ENCODE assay signal across 20 cellular contexts in genomic region chr12:49631336-49631907, GRCh38. TPM values are rescaled to one million over a fixed set of nuclear protein-coding genes. Genes with fewer than 3 reads are reported as not detected.
"Had no signal": no experiment of that assay in that cellular context is flagged by ENCODE, and none has a peak within 500 bp of the region (broad histone marks: within the 10 kb centered on the region; RNA-seq: fewer than 3 reads in every experiment).

No MANE protein-coding gene starts in this region.

- H3K27ac ChIP-seq: pancreas, right lobe of liver, testis, WERI-Rb-1 had no signal

- H3K36me3 ChIP-seq: pancreas, right lobe of liver, WERI-Rb-1 had no signal

- H3K36me3 Mint-ChIP-seq: activated CD8-positive, alpha-beta memory T cell treated with anti-CD3 and anti-CD28 coated beads, Interleukin-2, amount 10 ng/mL, durations not matched to agents 7 days and 5 days; activated naive CD4-positive, alpha-beta T cell treated with anti-CD3 and anti-CD28 coated beads, Interleukin-2, amount 10 ng/mL, durations not matched to agents 7 days and 5 days; naive thymus-derived CD8-positive, alpha-beta T cell had no signal

- H3K4me1 ChIP-seq: pancreas, right lobe of liver, testis had no signal

- H3K9me3 Mint-ChIP-seq: activated naive CD4-positive, alpha-beta T cell treated with anti-CD3 and anti-CD28 coated beads, Interleukin-2, amount 10 ng/mL, durations not matched to agents 7 days and 5 days; activated naive CD8-positive, alpha-beta T cell treated with anti-CD3 and anti-CD28 coated beads, Interleukin-2, amount 50 U/mL, for 24 hours; activated T-cell treated with anti-CD3 and anti-CD28 coated beads, Interleukin-2, amount 50 U/mL, for 24 hours; naive thymus-derived CD8-positive, alpha-beta T cell; stimulated activated memory B cell treated with anti-CD40 and anti-IgM and Interleukin-4, amounts not matched to agents 10 μg/mL and 1 μg/mL and 100 μg/mL, for 72 hours; type B pancreatic cell had no signal

- H3K9me3 ChIP-seq: pancreas, right lobe of liver, testis had no signal

- FAIRE-seq: pancreas had no signal

- H3K27me3 Mint-ChIP-seq: activated naive CD4-positive, alpha-beta T cell treated with anti-CD3 and anti-CD28 coated beads, Interleukin-2, amount 10 ng/mL, durations not matched to agents 7 days and 5 days; activated naive CD8-positive, alpha-beta T cell treated with anti-CD3 and anti-CD28 coated beads, Interleukin-2, amount 50 U/mL, for 24 hours; activated T-cell treated with anti-CD3 and anti-CD28 coated beads, Interleukin-2, amount 50 U/mL, for 24 hours; naive thymus-derived CD8-positive, alpha-beta T cell; stimulated activated memory B cell treated with anti-CD40 and anti-IgM and Interleukin-4, amounts not matched to agents 10 μg/mL and 1 μg/mL and 100 μg/mL, for 72 hours; type B pancreatic cell had no signal

- H3K4me2 ChIP-seq: smooth muscle cell had no signal

- H3K27me3 ChIP-seq: pancreas, right lobe of liver, testis had no signal

- H3K27ac Mint-ChIP-seq: activated CD8-positive, alpha-beta memory T cell treated with anti-CD3 and anti-CD28 coated beads, Interleukin-2, amount 10 ng/mL, durations not matched to agents 7 days and 5 days; activated naive CD4-positive, alpha-beta T cell treated with anti-CD3 and anti-CD28 coated beads, Interleukin-2, amount 10 ng/mL, durations not matched to agents 7 days and 5 days; activated naive CD8-positive, alpha-beta T cell treated with anti-CD3 and anti-CD28 coated beads, Interleukin-2, amount 50 U/mL, for 24 hours; activated T-cell treated with anti-CD3 and anti-CD28 coated beads, Interleukin-2, amount 50 U/mL, for 24 hours; stimulated activated memory B cell treated with anti-CD40 and anti-IgM and Interleukin-4, amounts not matched to agents 10 μg/mL and 1 μg/mL and 100 μg/mL, for 72 hours; type B pancreatic cell had no signal

- H3K4me3 ChIP-seq: pancreas, right lobe of liver, smooth muscle cell, testis had no signal

- H3K4me1 Mint-ChIP-seq: activated naive CD4-positive, alpha-beta T cell treated with anti-CD3 and anti-CD28 coated beads, Interleukin-2, amount 10 ng/mL, durations not matched to agents 7 days and 5 days; activated naive CD8-positive, alpha-beta T cell treated with anti-CD3 and anti-CD28 coated beads, Interleukin-2, amount 50 U/mL, for 24 hours; stimulated activated memory B cell treated with anti-CD40 and anti-IgM and Interleukin-4, amounts not matched to agents 10 μg/mL and 1 μg/mL and 100 μg/mL, for 72 hours had no signal

- H3K4me3 Mint-ChIP-seq: activated CD8-positive, alpha-beta memory T cell treated with anti-CD3 and anti-CD28 coated beads, Interleukin-2, amount 10 ng/mL, durations not matched to agents 7 days and 5 days; activated naive CD4-positive, alpha-beta T cell treated with anti-CD3 and anti-CD28 coated beads, Interleukin-2, amount 10 ng/mL, durations not matched to agents 7 days and 5 days; activated naive CD8-positive, alpha-beta T cell treated with anti-CD3 and anti-CD28 coated beads, Interleukin-2, amount 50 U/mL, for 24 hours; activated T-cell treated with anti-CD3 and anti-CD28 coated beads, Interleukin-2, amount 50 U/mL, for 24 hours; stimulated activated memory B cell treated with anti-CD40 and anti-IgM and Interleukin-4, amounts not matched to agents 10 μg/mL and 1 μg/mL and 100 μg/mL, for 72 hours; type B pancreatic cell had no signal

- ATAC-seq: activated CD8-positive, alpha-beta memory T cell treated with anti-CD3 and anti-CD28 coated beads, Interleukin-2, amount 10 ng/mL, durations not matched to agents 7 days and 5 days; activated naive CD8-positive, alpha-beta T cell treated with anti-CD3 and anti-CD28 coated beads, Interleukin-2, amount 50 U/mL, for 24 hours; left cardiac atrium; naive thymus-derived CD8-positive, alpha-beta T cell; pancreas; right lobe of liver; stimulated activated memory B cell treated with anti-CD40 and anti-IgM and Interleukin-4, amounts not matched to agents 10 μg/mL and 1 μg/mL and 100 μg/mL, for 72 hours had no signal

- DNase-seq: activated CD4-positive, alpha-beta T cell treated with anti-CD3 and anti-CD28 coated beads, Interleukin-2, amount 50 U/mL, for 4 hours; activated CD8-positive, alpha-beta memory T cell treated with anti-CD3 and anti-CD28 coated beads, Interleukin-2, amount 10 ng/mL, durations not matched to agents 7 days and 5 days; activated effector memory CD4-positive, alpha-beta T cell treated with Interleukin-2 at 50 U/mL for 16 hours; activated naive CD8-positive, alpha-beta T cell treated with anti-CD3 and anti-CD28 coated beads, Interleukin-2, amount 50 U/mL, for 24 hours; aorta; cortex of kidney; effector CD4-positive, alpha-beta T cell; left cardiac atrium; mesenchymal stem cell; naive thymus-derived CD8-positive, alpha-beta T cell; pancreas; stimulated activated CD4-positive, alpha-beta T cell treated with anti-CD3 and anti-CD28 coated beads, Interleukin-4, amount 100 ng/mL, for 1 hour; testis; WERI-Rb-1 had no signal

RNA-seq across cellular contexts. Expression of gene FAM186B, which starts 26.0 kb away (rescaled TPM):
- total RNA-seq: activated CD8-positive, alpha-beta memory T cell treated with anti-CD3 and anti-CD28 coated beads, Interleukin-2, amount 10 ng/mL, durations not matched to agents 7 days and 5 days had no signal
